ENCODE assay signal across 19 cellular contexts in the genomic region with DNA sequence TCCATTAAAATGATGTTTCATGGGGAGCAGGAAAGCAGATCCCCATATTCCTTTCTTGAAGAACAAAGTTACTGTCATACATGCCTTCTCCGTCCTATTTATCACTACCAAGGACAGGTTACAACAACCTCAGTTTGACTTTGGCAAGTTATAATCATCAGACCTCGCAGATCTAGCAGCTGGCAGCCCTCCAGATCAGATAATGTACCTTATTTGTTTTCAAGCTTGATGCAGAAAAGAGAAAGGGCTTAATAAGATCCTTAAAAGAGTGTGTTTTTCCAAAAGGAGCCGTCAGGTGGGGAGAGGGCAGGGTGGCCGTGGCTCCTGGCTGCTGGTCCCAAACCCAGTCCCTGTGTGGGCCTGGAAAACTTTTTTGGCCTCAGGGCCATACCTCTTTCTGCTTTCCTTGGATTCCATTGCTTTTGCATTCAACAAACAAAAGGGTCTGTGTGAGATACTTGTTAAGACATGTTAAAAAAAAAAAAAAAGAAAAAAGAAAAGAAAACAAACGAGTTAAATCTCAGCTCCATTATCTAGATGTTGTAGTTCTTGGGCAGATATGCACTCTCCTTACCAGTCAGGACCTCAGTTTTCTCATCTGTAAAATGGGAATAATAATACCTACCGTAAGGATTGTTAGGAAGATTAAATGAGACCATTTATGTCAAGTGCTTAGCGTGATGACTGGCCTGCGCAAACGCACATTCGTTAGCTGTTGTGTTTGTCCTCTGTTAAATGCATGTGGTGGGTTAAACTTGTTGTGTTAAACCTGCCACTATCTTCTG.
DNase-seq lines count a peak whose midpoint lies in the region; ATAC-seq and TF ChIP-seq lines count a peak whose summit lies in the region.
"Had no signal": no experiment of that assay in that cellular context is flagged by ENCODE, and none has a peak within 500 bp of the region (broad histone marks: within the 10 kb centered on the region; RNA-seq: fewer than 3 reads in every experiment).

No MANE protein-coding gene starts in this region.

- H3K36me3 Mint-ChIP-seq in activated CD4-positive, alpha-beta T cell treated with anti-CD3 and anti-CD28 coated beads, Interleukin-2, amount 10 ng/mL, durations not matched to agents 7 days and 5 days (ENCODE audit: low read depth): no peaks in the 10 kb centered on the region

- H3K4me1 Mint-ChIP-seq in activated CD4-positive, alpha-beta T cell treated with anti-CD3 and anti-CD28 coated beads, Interleukin-2, amount 10 ng/mL, durations not matched to agents 7 days and 5 days: no peaks in the 10 kb centered on the region
- H3K4me1 Mint-ChIP-seq: stimulated activated naive CD8-positive, alpha-beta T cell treated with anti-CD3 and anti-CD28 coated beads, Interleukin-15, amount 100 ng/mL, for 72 hours had no signal

- H3K4me3 Mint-ChIP-seq in activated CD4-positive, alpha-beta T cell treated with anti-CD3 and anti-CD28 coated beads, Interleukin-2, amount 10 ng/mL, durations not matched to agents 7 days and 5 days: no peak overlapping the region
- H3K4me3 Mint-ChIP-seq: stimulated activated naive CD8-positive, alpha-beta T cell treated with anti-CD3 and anti-CD28 coated beads, Interleukin-15, amount 100 ng/mL, for 72 hours had no signal

- H3K9me3 Mint-ChIP-seq in activated CD4-positive, alpha-beta T cell treated with anti-CD3 and anti-CD28 coated beads, Interleukin-2, amount 10 ng/mL, durations not matched to agents 7 days and 5 days: peaks cover 3% of the 10 kb centered on the region

- CTCF ChIA-PET in HEK293 (lab: Yijun Ruan, JAX): interaction anchor here (0.9 to 1.1 kb wide), 2 partner anchors 23 to 82 kb away, joined by 3 to 4 read pairs; no protein-coding TSS in a partner anchor
- CTCF ChIA-PET in activated CD4-positive, alpha-beta T cell treated with anti-CD3 and anti-CD28 coated beads, Interleukin-2, amount 10 ng/mL, durations not matched to agents 7 days and 5 days (lab: Charles Lee): interaction anchor here (0.7 kb wide), 1 partner anchor 98 kb away, joined by 4 read pairs; no protein-coding TSS in a partner anchor

- H3K9me3 ChIP-seq in HEK293 (ENCODE audit: control insufficient read depth, insufficient read depth, low read depth, low read length) (no peaks in the 10 kb centered on the region), MG63 (peaks cover 4% of the 10 kb centered on the region)
- H3K9me3 ChIP-seq: ascending aorta, sigmoid colon had no signal

- ATAC-seq in left colon: peak; percentile 48
- ATAC-seq: stimulated activated naive CD8-positive, alpha-beta T cell treated with anti-CD3 and anti-CD28 coated beads, Interleukin-15, amount 100 ng/mL, for 72 hours had no signal

- H3K4me3 ChIP-seq in HEK293 (ENCODE audit: low read depth, low read length) (no peak overlapping the region), MG63 (no peak overlapping the region)
- H3K4me3 ChIP-seq: ascending aorta, sigmoid colon had no signal

- DNase-seq in COLO829 (ENCODE audit: low spot score) (peak; percentile 46), SK-N-DZ (ENCODE audit: low spot score) (peak; percentile 79), left colon (no peak), amygdala (lab: John Stamatoyannopoulos, UW) (no peak), MG63 (no peak), NCI-H524 treated with DMSO at 0.1 percent for 48 hours (lab: John Stamatoyannopoulos, UW) (no peak)
- no peak for DNase-seq in activated CD4-positive, alpha-beta T cell treated with anti-CD3 and anti-CD28 coated beads, Interleukin-2, amount 10 ng/mL, durations not matched to agents 7 days and 5 days
- DNase-seq: activated CD4-positive, CD25-positive, alpha-beta regulatory T cell treated with anti-CD3 and anti-CD28 coated beads, Interleukin-2, amount 50 U/mL, for 72 hours; activated gamma-delta T cell treated with Interleukin-2 at 50 U/mL for 16 hours; Caco-2; foreskin fibroblast; GF-D8; NCI-H446; SHP77; sigmoid colon; stimulated activated CD4-positive, alpha-beta T cell treated with anti-CD3 and anti-CD28 coated beads, Interleukin-1b, Interleukin-23, amount 100 ng/mL, for 48 hours; stimulated activated naive CD8-positive, alpha-beta T cell treated with anti-CD3 and anti-CD28 coated beads, Interleukin-15, amount 100 ng/mL, for 72 hours had no signal

- H3K36me3 ChIP-seq in HEK293 (ENCODE audit: control insufficient read depth in 2 of 2, insufficient read depth in 1 of 2, low read length in 2 of 2) (no peaks in the 10 kb centered on the region), MG63 (no peaks in the 10 kb centered on the region)
- H3K36me3 ChIP-seq: ascending aorta, sigmoid colon had no signal

- no peaks in the 10 kb centered on the region for H3K4me1 ChIP-seq in HEK293 (ENCODE audit: control insufficient read depth, insufficient read depth, low read length)
- H3K4me1 ChIP-seq: ascending aorta, sigmoid colon had no signal

- TF ChIP-seq CTCF in HEK293 (tag by site-specific recombination; IDR thresholded peaks at IDR 0.05): no peak

- POLR2A ChIA-PET in HEK293 (lab: Yijun Ruan, JAX): interaction anchor here (0.6 kb wide), 1 partner anchor 14 kb away, joined by 7 read pairs; no protein-coding TSS in a partner anchor
- POLR2A ChIA-PET in activated CD4-positive, alpha-beta T cell treated with anti-CD3 and anti-CD28 coated beads, Interleukin-2, amount 10 ng/mL, durations not matched to agents 7 days and 5 days (lab: Charles Lee): interaction anchor here (0.6 kb wide), 1 partner anchor 828 kb away, joined by 7 read pairs; no protein-coding TSS in a partner anchor

- no peak overlapping the region for H3K27ac Mint-ChIP-seq in activated CD4-positive, alpha-beta T cell treated with anti-CD3 and anti-CD28 coated beads, Interleukin-2, amount 10 ng/mL, durations not matched to agents 7 days and 5 days

- peaks cover 3% of the 10 kb centered on the region for H3K27me3 Mint-ChIP-seq in activated CD4-positive, alpha-beta T cell treated with anti-CD3 and anti-CD28 coated beads, Interleukin-2, amount 10 ng/mL, durations not matched to agents 7 days and 5 days

- peaks cover 6% of the 10 kb centered on the region; the same call in 1 of the 2 replicates for H3K27me3 ChIP-seq in MG63
- H3K27me3 ChIP-seq: ascending aorta had no signal

- no peak overlapping the region for H3K27ac ChIP-seq in HEK293 (ENCODE audit: extremely low read depth, low read depth, low read length)
- H3K27ac ChIP-seq: ascending aorta, sigmoid colon had no signal

- intact Hi-C loops in left colon (cut with DNase I, micrococcal nuclease): no loop called here

TF ChIP-seq in HEK293, 187 proteins besides CTCF, POLR2A, EP300 and RAD21:
- TF ChIP-seq KLF8 (tag by site-specific recombination; IDR thresholded peaks at IDR 0.05) (peak; percentile 11; the same call in 1 of the 2 replicates), ZNF664 (tag by site-specific recombination; IDR thresholded peaks at IDR 0.05) (0 out of 2 replicates have a peak, but pooled peaks have one; percentile 18), SP7 (tag by site-specific recombination; IDR thresholded peaks at IDR 0.05) (0 out of 2 replicates have a peak, but pooled peaks have one; percentile 41), ZNF394 (tag by site-specific recombination; IDR thresholded peaks at IDR 0.05; ENCODE audit: borderline replicate concordance) (no peak), ZNF341 (tag by site-specific recombination; IDR thresholded peaks at IDR 0.05; ENCODE audit: low read depth) (no peak)
- TF ChIP-seq, protein P1, sequence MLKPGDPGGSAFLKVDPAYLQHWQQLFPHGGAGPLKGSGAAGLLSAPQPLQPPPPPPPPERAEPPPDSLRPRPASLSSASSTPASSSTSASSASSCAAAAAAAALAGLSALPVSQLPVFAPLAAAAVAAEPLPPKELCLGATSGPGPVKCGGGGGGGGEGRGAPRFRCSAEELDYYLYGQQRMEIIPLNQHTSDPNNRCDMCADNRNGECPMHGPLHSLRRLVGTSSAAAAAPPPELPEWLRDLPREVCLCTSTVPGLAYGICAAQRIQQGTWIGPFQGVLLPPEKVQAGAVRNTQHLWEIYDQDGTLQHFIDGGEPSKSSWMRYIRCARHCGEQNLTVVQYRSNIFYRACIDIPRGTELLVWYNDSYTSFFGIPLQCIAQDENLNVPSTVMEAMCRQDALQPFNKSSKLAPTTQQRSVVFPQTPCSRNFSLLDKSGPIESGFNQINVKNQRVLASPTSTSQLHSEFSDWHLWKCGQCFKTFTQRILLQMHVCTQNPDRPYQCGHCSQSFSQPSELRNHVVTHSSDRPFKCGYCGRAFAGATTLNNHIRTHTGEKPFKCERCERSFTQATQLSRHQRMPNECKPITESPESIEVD (tag by site-specific recombination; IDR thresholded peaks at IDR 0.05): peak; percentile 38; the same call in 1 of the 2 replicates

Comparison
In these comparisons a context has a peak if more than half of its experiments do, and no peak if none do; other contexts are left out.
1. DNase-seq: peak in COLO829 (single experiment) and SK-N-DZ (single experiment); none in left colon (0 of 2), amygdala (0 of 56), MG63 (single experiment), activated CD4-positive, alpha-beta T cell treated with anti-CD3 and anti-CD28 coated beads, Interleukin-2, amount 10 ng/mL, durations not matched to agents 7 days and 5 days (single experiment) and NCI-H524 treated with DMSO at 0.1 percent for 48 hours (single experiment).